ENCODE assay signal across 31 cellular contexts in genomic region chr10:27822286-27822685, GRCh38.
DNase-seq lines count a peak whose midpoint lies in the region; ATAC-seq, FAIRE-seq and TF ChIP-seq lines count a peak whose summit lies in the region.
"Had no signal": no experiment of that assay in that cellular context is flagged by ENCODE, and none has a peak within 500 bp of the region (broad histone marks: within the 10 kb centered on the region; RNA-seq: fewer than 3 reads in every experiment).

No MANE protein-coding gene starts in this region.

- TF ChIP-seq CTCF in fibroblast of the aortic adventitia (IDR thresholded peaks at IDR 0.05; ENCODE audit: insufficient read depth, low read length) (no peak), smooth muscle cell (IDR thresholded peaks at IDR 0.05; ENCODE audit: borderline replicate concordance, insufficient read depth, poor library complexity, severe bottlenecking) (no peak), psoas muscle (IDR thresholded peaks at IDR 0.05) (no peak)

- no peaks in the 10 kb centered on the region for H3K79me2 ChIP-seq in smooth muscle cell (ENCODE audit: low read depth)

- intact Hi-C loops in psoas muscle (cut with DNase I): no loop called here

- no peak for ATAC-seq in GM18505 (IDR thresholded peaks at IDR 0.05; ENCODE audit: unreplicated experiment)
- no peak for ATAC-seq in psoas muscle
- ATAC-seq: body of pancreas, HCT116 had no signal

- 21% methylated on average over 4 of the region's 4 CpGs for WGBS in smooth muscle cell (ENCODE audit: low lambda C conversion rate)
- 42 to 48% (median 45%) methylated on average over 4 of the region's 4 CpGs for WGBS in psoas muscle, 3 donors

- DNase-seq in Daoy (ENCODE audit: low read depth) (peak; percentile 29), NCI-H226 (peak; percentile 2), fibroblast of the aortic adventitia (ENCODE audit: low read depth) (peak; percentile 6), smooth muscle cell (lab: John Stamatoyannopoulos, UW; ENCODE audit: unreplicated experiment) (no peak), GM12891 (ENCODE audit: insufficient read length, low spot score) (no peak), hypothalamus (lab: John Stamatoyannopoulos, UW) (no peak), psoas muscle (no peak)
- DNase-seq: activated CD4-positive, alpha-beta T cell treated with anti-CD3 and anti-CD28 coated beads, Interleukin-2, amount 50 U/mL, for 1 hour; activated CD8-positive, alpha-beta memory T cell treated with anti-CD3 and anti-CD28 coated beads, Interleukin-2, amount 50 U/mL, for 4 hours; activated naive CD8-positive, alpha-beta T cell treated with anti-CD3 and anti-CD28 coated beads for 36 hours; body of pancreas; Calu3; endodermal cell; heart right ventricle; immature natural killer cell; MV-4-11; NCI-H187 treated with DMSO at 0.1 percent for 48 hours; NCI-H2227 treated with DMSO at 0.1 percent for 48 hours; NCI-H748 treated with DMSO at 0.1 percent for 48 hours; SK-N-SH; spleen; stimulated activated CD4-positive, alpha-beta T cell treated with anti-CD3 and anti-CD28 coated beads, Interleukin-4, amount 100 ng/mL, for 1 hour; stimulated activated naive CD4-positive, alpha-beta T cell treated with Interleukin-2 at 50 U/mL for 16 hours; T-helper 2 cell; WERI-Rb-1 had no signal

- H3K27me3 ChIP-seq in smooth muscle cell (ENCODE audit: low read depth): no peaks in the 10 kb centered on the region
- H3K27me3 ChIP-seq in psoas muscle (ENCODE audit: insufficient read depth in 3 of 3, low read length in 2 of 3): peaks cover 0 to 2% (median 0%) of the 10 kb centered on the region in 3 donors
- H3K27me3 ChIP-seq: BLaER1 treated with 17β-estradiol and CSF1 and Interleukin-3, amounts not matched to agents 10 nM and 100 nM; body of pancreas; heart right ventricle; spleen had no signal

- FAIRE-seq in GM12891 (lab: Jason Lieb, UNC): no peak
- FAIRE-seq: colon had no signal

- H3K9me3 ChIP-seq in smooth muscle cell (replicated peaks; ENCODE audit: low read depth) (no peaks in the 10 kb centered on the region), psoas muscle (no peaks in the 10 kb centered on the region)
- H3K9me3 ChIP-seq: body of pancreas, SK-N-SH had no signal

- no peaks in the 10 kb centered on the region for H3K36me3 ChIP-seq in smooth muscle cell (ENCODE audit: low read depth)
- H3K36me3 ChIP-seq in psoas muscle (ENCODE audit: insufficient read depth in 1 of 2, low read depth in 1 of 2): no peaks in the 10 kb centered on the region
- H3K36me3 ChIP-seq: BLaER1 treated with 17β-estradiol and CSF1 and Interleukin-3, amounts not matched to agents 10 nM and 100 nM; heart right ventricle; spleen; WERI-Rb-1 had no signal

- H3K4me1 ChIP-seq in smooth muscle cell (ENCODE audit: low read depth) (no peaks in the 10 kb centered on the region), psoas muscle (peaks cover 6% of the 10 kb centered on the region)
- H3K4me1 ChIP-seq: BLaER1 treated with 17β-estradiol and CSF1 and Interleukin-3, amounts not matched to agents 10 nM and 100 nM; spleen had no signal

- H3K9ac ChIP-seq in smooth muscle cell (ENCODE audit: low read depth): no peak overlapping the region
- H3K9ac ChIP-seq: BLaER1 treated with 17β-estradiol and CSF1 and Interleukin-3, amounts not matched to agents 10 nM and 100 nM; KMS-11; SK-N-SH had no signal

- H2AFZ ChIP-seq in smooth muscle cell (ENCODE audit: low read depth): peak overlapping the region; percentile 26

- H3K4me2 ChIP-seq in smooth muscle cell: peak overlapping the region; percentile 48
- H3K4me2 ChIP-seq: BLaER1 treated with 17β-estradiol and CSF1 and Interleukin-3, amounts not matched to agents 10 nM and 100 nM; KMS-11; SK-N-SH had no signal

- TF ChIP-seq POLR2A in GM12891 (IDR thresholded peaks at IDR 0.05; ENCODE audit: low read depth, low read length) (no peak), GM18505 (IDR thresholded peaks at IDR 0.05; ENCODE audit: borderline replicate concordance, extremely low read depth, insufficient read depth, insufficient read length) (no peak)

- peaks cover 7% of the 10 kb centered on the region for H3F3A ChIP-seq in smooth muscle cell (ENCODE audit: low read depth)

- H3K4me3 ChIP-seq in fibroblast of the aortic adventitia (ENCODE audit: low read depth, low read length): no peak overlapping the region
- no peak overlapping the region for H3K4me3 ChIP-seq in smooth muscle cell
- no peak overlapping the region for H3K4me3 ChIP-seq in psoas muscle
- H3K4me3 ChIP-seq: BLaER1 treated with 17β-estradiol and CSF1 and Interleukin-3, amounts not matched to agents 10 nM and 100 nM; body of pancreas; heart right ventricle; spleen had no signal

- no peaks in the 10 kb centered on the region for H4K20me1 ChIP-seq in smooth muscle cell (ENCODE audit: low read depth)
- H4K20me1 ChIP-seq: BLaER1 treated with 17β-estradiol and CSF1 and Interleukin-3, amounts not matched to agents 10 nM and 100 nM had no signal

- H3K27ac ChIP-seq in smooth muscle cell (ENCODE audit: low read depth) (peak overlapping the region; percentile 64), psoas muscle (no peak overlapping the region)
- H3K27ac ChIP-seq: BLaER1 treated with 17β-estradiol and CSF1 and Interleukin-3, amounts not matched to agents 10 nM and 100 nM; body of pancreas; KMS-11; RWPE1; spleen; WERI-Rb-1 had no signal

TF ChIP-seq in GM12891, 5 proteins besides CTCF, POLR2A, EP300 and RAD21:
- TF ChIP-seq PAX5 (IDR thresholded peaks at IDR 0.05; ENCODE audit: insufficient read depth, low read length, severe bottlenecking) (no peak), POU2F2 (IDR thresholded peaks at IDR 0.05; ENCODE audit: low read depth, low read length) (no peak), TAF1 (IDR thresholded peaks at IDR 0.05; ENCODE audit: low read depth, low read length) (no peak), POLR2AphosphoS5 (IDR thresholded peaks at IDR 0.05; ENCODE audit: low read depth, low read length) (no peak), SPI1 (IDR thresholded peaks at IDR 0.05; ENCODE audit: low read depth, low read length) (no peak)

Comparison
In these comparisons a context has a peak if more than half of its experiments do, and no peak if none do; other contexts are left out.
1. DNase-seq: peak in Daoy (single experiment), NCI-H226 (single experiment) and fibroblast of the aortic adventitia (single experiment); none in smooth muscle cell (single experiment), GM12891 (single experiment), hypothalamus (0 of 51) and psoas muscle (0 of 2).